Comparison of ENCODE assay signal across 1 cellular context in the genomic region with DNA sequence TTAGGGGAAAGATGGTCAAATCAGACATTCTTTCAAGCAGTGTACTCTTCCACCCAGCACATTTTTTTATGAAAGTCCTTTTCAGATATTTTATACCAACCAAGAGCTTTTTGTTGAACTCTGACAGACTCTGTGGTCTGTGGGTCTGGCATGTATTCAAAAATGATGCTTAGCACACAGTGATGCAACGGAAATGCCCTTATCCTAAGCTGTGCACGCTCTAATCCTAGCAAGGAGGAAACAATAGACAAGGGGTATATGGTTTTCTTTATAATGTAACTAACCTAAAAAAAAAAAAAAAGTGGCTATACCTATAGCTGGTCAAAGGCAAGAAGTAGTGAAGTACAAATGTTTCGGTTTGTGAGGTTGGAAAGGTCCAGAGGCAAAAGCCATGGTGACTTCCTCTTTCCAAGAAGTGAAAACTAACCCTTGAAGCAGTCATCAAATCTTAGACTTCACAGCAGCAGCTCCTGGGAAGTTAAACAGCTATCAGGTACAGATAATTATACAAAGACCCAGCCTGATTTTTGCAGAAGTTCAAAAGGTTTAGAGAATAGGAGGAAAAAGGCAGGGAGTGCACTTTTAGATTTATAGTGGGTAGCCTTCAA.
TF ChIP-seq lines count a peak whose summit lies in the region.

No MANE protein-coding gene starts in this region.

TF ChIP-seq in GM23338, 12 proteins besides CTCF, POLR2A, EP300 and RAD21 (continued from another document):
- TF ChIP-seq, protein P1, sequence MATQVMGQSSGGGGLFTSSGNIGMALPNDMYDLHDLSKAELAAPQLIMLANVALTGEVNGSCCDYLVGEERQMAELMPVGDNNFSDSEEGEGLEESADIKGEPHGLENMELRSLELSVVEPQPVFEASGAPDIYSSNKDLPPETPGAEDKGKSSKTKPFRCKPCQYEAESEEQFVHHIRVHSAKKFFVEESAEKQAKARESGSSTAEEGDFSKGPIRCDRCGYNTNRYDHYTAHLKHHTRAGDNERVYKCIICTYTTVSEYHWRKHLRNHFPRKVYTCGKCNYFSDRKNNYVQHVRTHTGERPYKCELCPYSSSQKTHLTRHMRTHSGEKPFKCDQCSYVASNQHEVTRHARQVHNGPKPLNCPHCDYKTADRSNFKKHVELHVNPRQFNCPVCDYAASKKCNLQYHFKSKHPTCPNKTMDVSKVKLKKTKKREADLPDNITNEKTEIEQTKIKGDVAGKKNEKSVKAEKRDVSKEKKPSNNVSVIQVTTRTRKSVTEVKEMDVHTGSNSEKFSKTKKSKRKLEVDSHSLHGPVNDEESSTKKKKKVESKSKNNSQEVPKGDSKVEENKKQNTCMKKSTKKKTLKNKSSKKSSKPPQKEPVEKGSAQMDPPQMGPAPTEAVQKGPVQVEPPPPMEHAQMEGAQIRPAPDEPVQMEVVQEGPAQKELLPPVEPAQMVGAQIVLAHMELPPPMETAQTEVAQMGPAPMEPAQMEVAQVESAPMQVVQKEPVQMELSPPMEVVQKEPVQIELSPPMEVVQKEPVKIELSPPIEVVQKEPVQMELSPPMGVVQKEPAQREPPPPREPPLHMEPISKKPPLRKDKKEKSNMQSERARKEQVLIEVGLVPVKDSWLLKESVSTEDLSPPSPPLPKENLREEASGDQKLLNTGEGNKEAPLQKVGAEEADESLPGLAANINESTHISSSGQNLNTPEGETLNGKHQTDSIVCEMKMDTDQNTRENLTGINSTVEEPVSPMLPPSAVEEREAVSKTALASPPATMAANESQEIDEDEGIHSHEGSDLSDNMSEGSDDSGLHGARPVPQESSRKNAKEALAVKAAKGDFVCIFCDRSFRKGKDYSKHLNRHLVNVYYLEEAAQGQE (IDR thresholded peaks at IDR 0.05; ENCODE audit: unreplicated experiment) = no peak
- TF ChIP-seq JUNB (IDR thresholded peaks at IDR 0.05; ENCODE audit: unreplicated experiment) = no peak
- TF ChIP-seq POLR2AphosphoS5 (IDR thresholded peaks at IDR 0.05; ENCODE audit: low read depth) = no peak
- no peak for TF ChIP-seq EZH2 (IDR thresholded peaks at IDR 0.05; ENCODE audit: low read depth, unreplicated experiment)
